Comparison of ENCODE assay signal across 8 cellular contexts in genomic region chr1:226723640-226724532, GRCh38. TPM values are rescaled to one million over a fixed set of nuclear protein-coding genes. Genes with fewer than 3 reads are reported as not detected.
DNase-seq lines count a peak whose midpoint lies in the region; ATAC-seq and TF ChIP-seq lines count a peak whose summit lies in the region.
"Had no signal": no experiment of that assay in that cellular context is flagged by ENCODE, and none has a peak within 500 bp of the region (broad histone marks: within the 10 kb centered on the region; RNA-seq: fewer than 3 reads in every experiment).

No MANE protein-coding gene starts in this region.

- H3K36me3 ChIP-seq in tibial nerve: peaks cover 0 to 5% (median 0%) of the 10 kb centered on the region in 3 donors
- H3K36me3 ChIP-seq: SJSA1 had no signal

- peak overlapping the region; percentile 74 for H3K4me3 Mint-ChIP-seq in activated naive CD8-positive, alpha-beta T cell treated with anti-CD3 and anti-CD28 coated beads for 36 hours

- TF ChIP-seq POLR2A in tibial nerve (IDR thresholded peaks at IDR 0.05): no peak

- H3K9me3 ChIP-seq in tibial nerve: no peaks in the 10 kb centered on the region
- H3K9me3 ChIP-seq: SJSA1 had no signal

- TF ChIP-seq EP300 in tibial nerve (IDR thresholded peaks at IDR 0.05): peak in 1 of 2 donors; percentile 19

- TF ChIP-seq CTCF in tibial nerve (IDR thresholded peaks at IDR 0.05): no peak

- peak overlapping the region in 3 of 4 donors; percentile 41 to 82 (median 77) for H3K27ac ChIP-seq in tibial nerve
- H3K27ac ChIP-seq: SJSA1 had no signal

- H3K27ac Mint-ChIP-seq in activated naive CD8-positive, alpha-beta T cell treated with anti-CD3 and anti-CD28 coated beads for 36 hours: peak overlapping the region; percentile 93

- no peaks in the 10 kb centered on the region for H3K27me3 Mint-ChIP-seq in activated naive CD8-positive, alpha-beta T cell treated with anti-CD3 and anti-CD28 coated beads for 36 hours

- peak; percentile 67 for DNase-seq in NCI-H2081 treated with DMSO at 0.1 percent for 48 hours (lab: John Stamatoyannopoulos, UW)
- DNase-seq in activated naive CD8-positive, alpha-beta T cell treated with anti-CD3 and anti-CD28 coated beads for 36 hours: no peak
- peak; percentile 82 for DNase-seq in iPS-NIHi7 (ENCODE audit: extremely low spot score)
- DNase-seq in tibial nerve (ENCODE audit: low spot score in 2 of 2): peak; percentile 63 to 68
- DNase-seq in activated CD4-positive, CD25-positive, alpha-beta regulatory T cell treated with anti-CD3 and anti-CD28 coated beads, Interleukin-2, amount 50 U/mL, for 72 hours: no peak
- DNase-seq in GM19238 (ENCODE audit: insufficient read length, low spot score): no peak

- H3K4me1 ChIP-seq in tibial nerve: peaks cover 0 to 82% (median 38%) of the 10 kb centered on the region in 4 donors

- peaks cover 89% of the 10 kb centered on the region for H3K4me1 Mint-ChIP-seq in activated naive CD8-positive, alpha-beta T cell treated with anti-CD3 and anti-CD28 coated beads for 36 hours

- WGBS in tibial nerve, 2 donors: 43 to 48% methylated on average over 13 of the region's 13 CpGs

- H3K9me3 Mint-ChIP-seq in activated naive CD8-positive, alpha-beta T cell treated with anti-CD3 and anti-CD28 coated beads for 36 hours: no peaks in the 10 kb centered on the region

- peak; percentile 17 for ATAC-seq in GM21529 (IDR thresholded peaks at IDR 0.05; ENCODE audit: unreplicated experiment)

- no peaks in the 10 kb centered on the region for H3K27me3 ChIP-seq in tibial nerve
- H3K27me3 ChIP-seq: SJSA1 had no signal

- peaks cover 65% of the 10 kb centered on the region for H3K36me3 Mint-ChIP-seq in activated naive CD8-positive, alpha-beta T cell treated with anti-CD3 and anti-CD28 coated beads for 36 hours

- no peak overlapping the region for H3K4me3 ChIP-seq in tibial nerve
- H3K4me3 ChIP-seq: SJSA1 had no signal

RNA-seq across cellular contexts. Expression of gene ITPKB, which starts 15.2 kb away (rescaled TPM):
- total RNA-seq in activated naive CD8-positive, alpha-beta T cell treated with anti-CD3 and anti-CD28 coated beads for 36 hours: 10 to 100 TPM; 30.7 to 30.8 TPM
- 10 to 100 TPM; 49.2 to 82.0 (median 52.7) TPM for total RNA-seq in tibial nerve

Comparison
In these comparisons a context has a peak if more than half of its experiments do, and no peak if none do; other contexts are left out.
1. DNase-seq: peak in NCI-H2081 treated with DMSO at 0.1 percent for 48 hours (single experiment), iPS-NIHi7 (single experiment) and tibial nerve (2 of 2); none in activated naive CD8-positive, alpha-beta T cell treated with anti-CD3 and anti-CD28 coated beads for 36 hours (single experiment), activated CD4-positive, CD25-positive, alpha-beta regulatory T cell treated with anti-CD3 and anti-CD28 coated beads, Interleukin-2, amount 50 U/mL, for 72 hours (single experiment) and GM19238 (single experiment).